ENCODE assay signal across 23 cellular contexts in the genomic region with DNA sequence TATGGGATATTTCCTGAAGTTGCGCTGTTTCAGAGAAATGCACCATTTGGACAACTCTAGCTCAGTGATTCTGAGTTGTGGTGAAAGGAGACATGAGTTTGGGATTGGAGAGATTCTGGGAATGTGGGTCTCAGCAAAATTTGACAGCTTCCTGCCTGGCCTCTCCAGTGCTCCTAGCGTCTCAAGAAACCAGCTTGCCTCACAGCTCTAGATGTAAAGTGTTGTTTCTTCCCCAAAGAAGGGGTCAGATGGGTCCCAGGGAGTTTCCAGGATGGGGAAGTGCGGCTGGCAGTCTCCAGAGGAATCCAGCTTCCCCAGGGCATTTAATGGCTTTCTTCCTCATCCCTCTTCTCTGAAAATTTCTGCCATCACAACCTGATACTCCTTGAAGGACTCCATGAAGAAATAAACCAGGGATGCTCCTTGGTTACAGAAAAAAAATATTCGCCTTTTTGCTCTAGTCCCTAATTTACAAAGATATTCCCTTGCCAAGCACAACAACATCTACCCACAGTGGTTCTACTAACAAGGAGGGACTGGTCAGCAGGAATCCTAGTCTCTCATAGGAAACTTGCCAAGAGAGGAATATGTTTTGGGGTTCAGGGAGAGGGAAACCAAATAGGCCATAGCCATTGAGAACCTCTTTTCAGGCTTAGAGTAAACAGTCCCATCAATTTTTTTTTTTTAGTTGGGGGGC.
"Had no signal": no experiment of that assay in that cellular context is flagged by ENCODE, and none has a peak within 500 bp of the region (broad histone marks: within the 10 kb centered on the region; RNA-seq: fewer than 3 reads in every experiment).

No MANE protein-coding gene starts in this region.

- H3K27ac ChIP-seq: cardiac muscle cell, esophagus squamous epithelium, neutrophil, transverse colon, uterus had no signal

- H3K27me3 ChIP-seq: cardiac muscle cell, uterus had no signal

- H3K4me1 ChIP-seq: esophagus squamous epithelium, transverse colon, uterus had no signal

- ATAC-seq: activated CD8-positive, alpha-beta T cell treated with anti-CD3 and anti-CD28 coated beads for 36 hours; activated T-helper 17 cell treated with anti-CD3 and anti-CD28 coated beads, Interleukin-2, amount 50 U/mL, for 72 hours; naive thymus-derived CD4-positive, alpha-beta T cell; stimulated activated naive CD8-positive, alpha-beta T cell treated with anti-CD3 and anti-CD28 coated beads, Interleukin-15, Interleukin-2, amounts not matched to agents 100 U/mL and 50 U/mL, for 24 hours had no signal

- H3K9me3 ChIP-seq: esophagus squamous epithelium, neutrophil, transverse colon, uterus had no signal

- H3K4me3 ChIP-seq: cardiac muscle cell, esophagus squamous epithelium, transverse colon, uterus had no signal

- H3K36me3 ChIP-seq: cardiac muscle cell, esophagus squamous epithelium, neutrophil, transverse colon, uterus had no signal

- DNase-seq: activated CD4-positive, alpha-beta T cell treated with anti-CD3 and anti-CD28 coated beads, Interleukin-2, amount 10 ng/mL, durations not matched to agents 24 days and 14 days; activated CD4-positive, CD25-positive, alpha-beta regulatory T cell; activated CD8-positive, alpha-beta T cell treated with anti-CD3 and anti-CD28 coated beads for 36 hours; activated naive CD4-positive, alpha-beta T cell; activated naive CD8-positive, alpha-beta T cell treated with anti-CD3 and anti-CD28 coated beads for 36 hours; activated T-cell treated with anti-CD3 and anti-CD28 coated beads, Interleukin-2, amount 50 U/mL, for 1 hour; amniotic stem cell; dermis blood vessel endothelial cell; effector memory CD4-positive, alpha-beta T cell; esophagus squamous epithelium; kidney glomerular epithelial cell; mesenchymal stem cell; naive thymus-derived CD4-positive, alpha-beta T cell; posterior cingulate gyrus; retina; stimulated activated naive CD8-positive, alpha-beta T cell treated with anti-CD3 and anti-CD28 coated beads, Interleukin-15, Interleukin-2, amounts not matched to agents 100 U/mL and 50 U/mL, for 24 hours; T-helper 1 cell; T-helper 9 cell; transverse colon; uterus had no signal
